9 cellular contexts compared by ENCODE assay signal in the genomic region with DNA sequence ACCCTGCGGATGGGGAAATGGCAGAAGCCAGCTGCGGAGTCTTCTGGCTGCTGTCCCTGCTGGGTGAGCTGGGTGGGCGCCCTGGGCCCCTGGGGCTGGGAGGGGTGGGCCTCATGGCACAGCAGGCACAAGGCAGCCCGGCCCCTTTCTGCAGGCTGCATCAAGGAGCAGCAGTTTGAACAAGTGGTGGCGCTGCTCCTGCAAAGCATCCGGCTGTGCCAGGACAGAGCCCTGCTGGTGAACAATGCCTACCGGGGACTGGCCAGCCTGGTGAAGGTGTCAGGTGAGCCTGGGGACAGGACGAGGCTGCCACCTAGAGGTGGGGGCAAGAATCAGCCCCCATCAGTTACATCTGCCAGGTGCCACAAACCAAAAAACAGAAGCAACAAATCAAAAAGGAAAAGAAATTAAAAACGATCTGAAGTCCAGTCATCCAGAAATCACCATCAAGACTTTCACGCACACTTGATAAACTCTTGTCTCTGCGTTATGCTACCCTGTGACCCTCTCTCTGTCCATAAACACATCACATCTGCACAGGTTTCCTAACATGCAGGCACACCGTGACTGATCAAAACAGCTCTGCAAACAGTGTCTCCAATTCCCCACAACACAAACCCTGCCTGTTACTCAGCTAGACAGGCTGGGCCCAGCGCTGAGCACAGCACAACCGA. TPM values are rescaled to one million over a fixed set of nuclear protein-coding genes. Genes with fewer than 3 reads are reported as not detected.
A peak's percentile ranks its signal among the peaks of the same experiment; 100 is the strongest.
DNase-seq lines count a peak whose midpoint lies in the region; ATAC-seq and TF ChIP-seq lines count a peak whose summit lies in the region.
"Had no signal": no experiment of that assay in that cellular context is flagged by ENCODE, and none has a peak within 500 bp of the region (broad histone marks: within the 10 kb centered on the region; RNA-seq: fewer than 3 reads in every experiment).

No MANE protein-coding gene starts in this region.

- TF ChIP-seq CTCF in foreskin fibroblast (IDR thresholded peaks at IDR 0.05; ENCODE audit: low read depth, low read length) (peak; percentile 47), lower leg skin (IDR thresholded peaks at IDR 0.05) (no peak)

- no peak for ATAC-seq in HG02885 (IDR thresholded peaks at IDR 0.05; ENCODE audit: poor library complexity, unreplicated experiment)

- TF ChIP-seq POLR2A in lower leg skin (IDR thresholded peaks at IDR 0.05): no peak

- WGBS in lower leg skin, 2 donors: 65 to 76% methylated on average over 12 to 14 of the region's 14 CpGs

- H3K4me3 ChIP-seq in foreskin fibroblast (ENCODE audit: low read depth in 1 of 2, low read length in 2 of 2) (no peak overlapping the region), lower leg skin (ENCODE audit: low read depth, poor library complexity, severe bottlenecking) (no peak overlapping the region)
- H3K4me3 ChIP-seq: SK-N-MC had no signal

- DNase-seq in ELF-1 (ENCODE audit: low read depth, low spot score): peak; percentile 51
- peak; percentile 50 for DNase-seq in NCI-H2196 treated with DMSO at 0.1 percent for 48 hours (lab: John Stamatoyannopoulos, UW; ENCODE audit: unreplicated experiment)
- DNase-seq in activated T-cell treated with anti-CD3 and anti-CD28 coated beads, Interleukin-2, amount 50 U/mL, for 1 hour: peak; percentile 72
- DNase-seq in foreskin fibroblast: peak in 1 of 2 donors; percentile 47
- peak; percentile 43 to 55 for DNase-seq in stimulated activated CD4-positive, alpha-beta T cell treated with anti-CD3 and anti-CD28 coated beads, Interleukin-2, amount 100 ng/mL, for 48 hours
- DNase-seq in lower leg skin (ENCODE audit: low spot score in 2 of 2): no peak
- DNase-seq in C1 segment of cervical spinal cord (lab: John Stamatoyannopoulos, UW): no peak

- intact Hi-C loops in lower leg skin (cut with DNase I; ENCODE audit: low total_unique reads): no loop called here

RNA-seq across cellular contexts. Expression of a gene that starts 13.9 kb away (rescaled TPM):
- total RNA-seq in lower leg skin: 10 to 100 TPM; 18.8 to 26.5 (median 24.6) TPM

RNA-seq across cellular contexts. Expression of a gene that starts 18.3 kb away (rescaled TPM):
- 1 to 10 TPM; 1.1 to 2.7 (median 1.8) TPM for total RNA-seq in lower leg skin

RNA-seq across cellular contexts. Expression of a gene that starts 27.7 kb away (rescaled TPM):
- total RNA-seq in lower leg skin: 1 to 10 TPM in 2 of 4 donors, under 1 TPM in 1, not detected in 1; 0.54 to 7.0 (median 3.7) TPM

RNA-seq across cellular contexts. Expression of a gene that starts 28.0 kb away (rescaled TPM):
- 100 to 1,000 TPM in 2 of 4 donors, 10 to 100 TPM in 2; 84.2 to 114 (median 100) TPM for total RNA-seq in lower leg skin

RNA-seq across cellular contexts. Expression of a gene that starts 47.6 kb away (rescaled TPM):
- total RNA-seq in lower leg skin: 10 to 100 TPM; 31.2 to 40.7 (median 35.4) TPM

Comparison
In these comparisons a context has a peak if more than half of its experiments do, and no peak if none do; other contexts are left out.
1. DNase-seq: peak in ELF-1 (single experiment), NCI-H2196 treated with DMSO at 0.1 percent for 48 hours (single experiment), activated T-cell treated with anti-CD3 and anti-CD28 coated beads, Interleukin-2, amount 50 U/mL, for 1 hour (single experiment) and stimulated activated CD4-positive, alpha-beta T cell treated with anti-CD3 and anti-CD28 coated beads, Interleukin-2, amount 100 ng/mL, for 48 hours (2 of 2); none in lower leg skin (0 of 2) and C1 segment of cervical spinal cord (0 of 14).